Comparison of ENCODE assay signal across 19 cellular contexts in genomic region chr14:99476864-99477263, GRCh38. TPM values are rescaled to one million over a fixed set of nuclear protein-coding genes. Genes with fewer than 3 reads are reported as not detected.
DNase-seq lines count a peak whose midpoint lies in the region; ATAC-seq and TF ChIP-seq lines count a peak whose summit lies in the region.
"Had no signal": no experiment of that assay in that cellular context is flagged by ENCODE, and none has a peak within 500 bp of the region (broad histone marks: within the 10 kb centered on the region; RNA-seq: fewer than 3 reads in every experiment).

No MANE protein-coding gene starts in this region.

- no peaks in the 10 kb centered on the region for H3K9me3 Mint-ChIP-seq in CD14-positive monocyte

- intact Hi-C loops in CD14-positive monocyte (cut with micrococcal nuclease), result no loop called here

- TF ChIP-seq CTCF in CD14-positive monocyte (IDR thresholded peaks at IDR 0.05) (no peak), fibroblast of pulmonary artery (IDR thresholded peaks at IDR 0.05; ENCODE audit: low read length, missing control alignments) (no peak)

- peaks cover 0 to 3% of the 10 kb centered on the region in 2 donors for H3K36me3 Mint-ChIP-seq in CD14-positive monocyte

- DNase-seq in CD14-positive monocyte (ENCODE audit: low spot score), result peak; percentile 55
- DNase-seq in LHCN-M2 (ENCODE audit: low read depth), result peak; percentile 36
- DNase-seq in SKM-1 (lab: John Stamatoyannopoulos, UW; ENCODE audit: unreplicated experiment), result peak; percentile 25
- peak; percentile 25 for DNase-seq in fibroblast of pulmonary artery (ENCODE audit: low read depth)
- no peak for DNase-seq in iPS-NIHi7 (ENCODE audit: extremely low spot score)
- DNase-seq in activated CD4-positive, alpha-beta T cell treated with anti-CD3 and anti-CD28 coated beads for 1 hour, result no peak
- DNase-seq: activated CD8-positive, alpha-beta T cell treated with anti-CD3 and anti-CD28 coated beads, Interleukin-2, amount 10 ng/mL, durations not matched to agents 7 days and 5 days; activated effector memory CD4-positive, alpha-beta T cell treated with anti-CD3 and anti-CD28 coated beads, Interleukin-2, amount 50 U/mL, for 16 hours; Calu3; dorsolateral prefrontal cortex; islet precursor cell; mucosa of descending colon; NCI-H146; NCI-H526; pancreas; stimulated activated CD4-positive, alpha-beta T cell treated with anti-CD3 and anti-CD28 coated beads, Interleukin-12 subunit alpha, Interleukin-12 subunit beta, amount 100 ng/mL, for 4 hours; T1000 had no signal

- peak overlapping the region in 6 of 7 donors; percentile 24 to 86 (median 54) for H3K27ac Mint-ChIP-seq in CD14-positive monocyte
- H3K27ac Mint-ChIP-seq: activated CD8-positive, alpha-beta T cell treated with anti-CD3 and anti-CD28 coated beads, Interleukin-2, amount 10 ng/mL, durations not matched to agents 7 days and 5 days had no signal

- peaks cover 42% of the 10 kb centered on the region for H3K4me1 Mint-ChIP-seq in CD14-positive monocyte

- no peak overlapping the region for H3K4me3 ChIP-seq in fibroblast of pulmonary artery (replicated peaks; ENCODE audit: low read depth, low read length)
- H3K4me3 ChIP-seq: dorsolateral prefrontal cortex, mucosa of descending colon, pancreas had no signal

- no peak for ATAC-seq in HG02938 (IDR thresholded peaks at IDR 0.05; ENCODE audit: unreplicated experiment)
- ATAC-seq in HG03280 (IDR thresholded peaks at IDR 0.05; ENCODE audit: unreplicated experiment), result no peak
- ATAC-seq: activated CD8-positive, alpha-beta T cell treated with anti-CD3 and anti-CD28 coated beads, Interleukin-2, amount 10 ng/mL, durations not matched to agents 7 days and 5 days; mucosa of descending colon; pancreas had no signal

- H3K4me3 Mint-ChIP-seq in CD14-positive monocyte, result no peak overlapping the region
- H3K4me3 Mint-ChIP-seq: activated CD8-positive, alpha-beta T cell treated with anti-CD3 and anti-CD28 coated beads, Interleukin-2, amount 10 ng/mL, durations not matched to agents 7 days and 5 days had no signal

- H3K27me3 Mint-ChIP-seq in CD14-positive monocyte (ENCODE audit: low read depth in 3 of 3), result peaks cover 0 to 2% (median 0%) of the 10 kb centered on the region in 3 donors

RNA-seq across cellular contexts. Expression of gene SETD3, which starts 3.8 kb away (rescaled TPM):
- polyA plus RNA-seq in CD14-positive monocyte, result 10 to 100 TPM; 38.7 to 39.5 TPM
- total RNA-seq in LHCN-M2 (2014; rRNA removed), result 48.5 and 50.3 TPM in 2 replicates
- polyA plus RNA-seq in LHCN-M2 (2012), result 20.3 TPM

RNA-seq across cellular contexts. Expression of gene CCNK, which starts 4.3 kb away (rescaled TPM):
- polyA plus RNA-seq in CD14-positive monocyte, result 10 to 100 TPM in 1 of 2 donors, 1 to 10 TPM in 1; 7.7 to 14.7 TPM
- total RNA-seq in LHCN-M2 (2014; rRNA removed), result 9.4 and 19.8 TPM in 2 replicates
- polyA plus RNA-seq in LHCN-M2 (2012), result 44.1 TPM

Comparison
In these comparisons a context has a peak if more than half of its experiments do, and no peak if none do; other contexts are left out.
1. DNase-seq: peak in CD14-positive monocyte (single experiment), LHCN-M2 (single experiment), SKM-1 (single experiment) and fibroblast of pulmonary artery (single experiment); none in iPS-NIHi7 (single experiment) and activated CD4-positive, alpha-beta T cell treated with anti-CD3 and anti-CD28 coated beads for 1 hour (single experiment).